In genomic region chr4:72977936-72978485, GRCh38 we compare ENCODE assay signal across 15 cellular contexts.
DNase-seq lines count a peak whose midpoint lies in the region; ATAC-seq and TF ChIP-seq lines count a peak whose summit lies in the region.
"Had no signal": no experiment of that assay in that cellular context is flagged by ENCODE, and none has a peak within 500 bp of the region (broad histone marks: within the 10 kb centered on the region; RNA-seq: fewer than 3 reads in every experiment).

No MANE protein-coding gene starts in this region.

- POLR2A ChIA-PET in activated CD8-positive, alpha-beta T cell treated with anti-CD3 and anti-CD28 coated beads for 36 hours (lab: Charles Lee), result no interaction called here

- DNase-seq in MV-4-11 (lab: John Stamatoyannopoulos, UW) (peak; percentile 4), astrocyte of the cerebellum (ENCODE audit: low read depth) (peak; percentile 59), glomerular visceral epithelial cell (ENCODE audit: extremely low spot score) (peak; percentile 48), renal cortical epithelial cell (ENCODE audit: low read depth) (peak; percentile 96), germinal center (ENCODE audit: low spot score) (no peak)
- DNase-seq in activated CD8-positive, alpha-beta T cell treated with anti-CD3 and anti-CD28 coated beads for 36 hours, result no peak
- DNase-seq: CD8-positive, alpha-beta memory T cell; DND-41; H9; NCI-H146; NCI-H2081 treated with DMSO at 0.1 percent for 48 hours; NCI-H524 treated with DMSO at 0.1 percent for 48 hours had no signal

- no peak overlapping the region for H3K27ac Mint-ChIP-seq in activated CD8-positive, alpha-beta T cell treated with anti-CD3 and anti-CD28 coated beads for 36 hours
- H3K27ac Mint-ChIP-seq: CD8-positive, alpha-beta memory T cell; H9; IgD-negative memory B cell had no signal

- CTCF ChIA-PET in activated CD8-positive, alpha-beta T cell treated with anti-CD3 and anti-CD28 coated beads for 36 hours (lab: Charles Lee), result no interaction called here

- intact Hi-C loops in activated CD8-positive, alpha-beta T cell treated with anti-CD3 and anti-CD28 coated beads for 36 hours (cut with micrococcal nuclease), result no loop called here

- H3K4me1 Mint-ChIP-seq in activated CD8-positive, alpha-beta T cell treated with anti-CD3 and anti-CD28 coated beads for 36 hours (ENCODE audit: low read depth), result peaks cover 2% of the 10 kb centered on the region

- peaks cover 4% of the 10 kb centered on the region for H3K27me3 Mint-ChIP-seq in activated CD8-positive, alpha-beta T cell treated with anti-CD3 and anti-CD28 coated beads for 36 hours

- no peak for ATAC-seq in HG02870 (IDR thresholded peaks at IDR 0.05; ENCODE audit: unreplicated experiment)
- ATAC-seq in activated CD8-positive, alpha-beta T cell treated with anti-CD3 and anti-CD28 coated beads for 36 hours, result no peak
- ATAC-seq in HG02970 (IDR thresholded peaks at IDR 0.05; ENCODE audit: low FRiP score, unreplicated experiment), result no peak

- TF ChIP-seq CTCF in astrocyte of the cerebellum (IDR thresholded peaks at IDR 0.05; ENCODE audit: low read depth, low read length, missing control alignments), result no peak
- TF ChIP-seq CTCF in activated CD8-positive, alpha-beta T cell treated with anti-CD3 and anti-CD28 coated beads for 36 hours (IDR thresholded peaks at IDR 0.05), result no peak

- H3K9me3 Mint-ChIP-seq in activated CD8-positive, alpha-beta T cell treated with anti-CD3 and anti-CD28 coated beads for 36 hours, result no peaks in the 10 kb centered on the region
- H3K9me3 Mint-ChIP-seq: CD8-positive, alpha-beta memory T cell; H9; IgD-negative memory B cell had no signal

- H3K36me3 Mint-ChIP-seq in activated CD8-positive, alpha-beta T cell treated with anti-CD3 and anti-CD28 coated beads for 36 hours (ENCODE audit: low read depth), result no peaks in the 10 kb centered on the region
- H3K36me3 Mint-ChIP-seq: CD8-positive, alpha-beta memory T cell; IgD-negative memory B cell had no signal

- H3K4me3 Mint-ChIP-seq in activated CD8-positive, alpha-beta T cell treated with anti-CD3 and anti-CD28 coated beads for 36 hours, result no peak overlapping the region
- H3K4me3 Mint-ChIP-seq: H9, IgD-negative memory B cell had no signal

- H3K4me3 ChIP-seq in astrocyte of the cerebellum (ENCODE audit: low read depth, low read length), result no peak overlapping the region

- in situ Hi-C loops in astrocyte of the cerebellum (cut with HindIII; ENCODE audit: low sequenced_read_pairs), result loop anchor here (5.0 kb wide), 1 partner anchor 36 kb away; no protein-coding TSS in a partner anchor

Comparison
In these comparisons a context has a peak if more than half of its experiments do, and no peak if none do; other contexts are left out.
1. DNase-seq: peak in MV-4-11 (single experiment), astrocyte of the cerebellum (single experiment), glomerular visceral epithelial cell (single experiment) and renal cortical epithelial cell (single experiment); none in germinal center (single experiment) and activated CD8-positive, alpha-beta T cell treated with anti-CD3 and anti-CD28 coated beads for 36 hours (single experiment).